Comparison of ENCODE assay signal across 11 cellular contexts in genomic region chr3:33716227-33716626, GRCh38. TPM values are rescaled to one million over a fixed set of nuclear protein-coding genes. Genes with fewer than 3 reads are reported as not detected.
DNase-seq lines count a peak whose midpoint lies in the region; ATAC-seq and TF ChIP-seq lines count a peak whose summit lies in the region.
"Had no signal": no experiment of that assay in that cellular context is flagged by ENCODE, and none has a peak within 500 bp of the region (broad histone marks: within the 10 kb centered on the region; RNA-seq: fewer than 3 reads in every experiment).

No MANE protein-coding gene starts in this region.

- POLR2A ChIA-PET in WTC11 (lab: Charles Lee): interaction anchor here (0.6 kb wide), 1 partner anchor 71 kb away, joined by 3 read pairs; no protein-coding TSS in a partner anchor

- CTCF ChIA-PET in WTC11 (lab: Charles Lee): interaction anchor here (1.8 kb wide), 1 partner anchor 56 kb away, joined by 5 read pairs; no protein-coding TSS in a partner anchor

- TF ChIP-seq CTCF in HFF-Myc (IDR thresholded peaks at IDR 0.05; ENCODE audit: low read depth, low read length, missing control alignments) (no peak), breast epithelium (IDR thresholded peaks at IDR 0.05) (no peak), lower lobe of right lung (IDR thresholded peaks at IDR 0.05) (no peak), WTC11 (IDR thresholded peaks at IDR 0.05) (no peak), GM13976 (IDR thresholded peaks at IDR 0.05; ENCODE audit: borderline replicate concordance, control extremely low read depth, extremely low read depth, insufficient read depth, missing control alignments) (no peak)

- peak overlapping the region; percentile 28 for H2AFZ ChIP-seq in ACC112 (ENCODE audit: low read length, unreplicated experiment)

- H3K27me3 ChIP-seq in ACC112 (ENCODE audit: insufficient read depth, low read length): no peaks in the 10 kb centered on the region
- H3K27me3 ChIP-seq in breast epithelium: no peaks in the 10 kb centered on the region
- H3K27me3 ChIP-seq in lower lobe of right lung (ENCODE audit: low read depth): no peaks in the 10 kb centered on the region

- H3K4me3 Mint-ChIP-seq in T-helper 17 cell (no peak overlapping the region), WTC11 (no peak overlapping the region)
- H3K4me3 Mint-ChIP-seq: activated CD4-positive, alpha-beta T cell treated with anti-CD3 and anti-CD28 coated beads for 36 hours; natural killer cell treated with Interleukin-12 subunit alpha and Interleukin-12 subunit beta and Interleukin-15 and Interleukin-18, amount 100 ng/mL, for 72 hours had no signal

- H3K36me3 ChIP-seq in ACC112 (ENCODE audit: insufficient read depth, low read length): no peaks in the 10 kb centered on the region; the same call in 1 of the 2 replicates
- H3K36me3 ChIP-seq in breast epithelium: no peaks in the 10 kb centered on the region
- no peaks in the 10 kb centered on the region for H3K36me3 ChIP-seq in lower lobe of right lung

- in situ Hi-C loops in GM13976 (cut with MboI; ENCODE audit: low sequenced_read_pairs, unreplicated experiment): no loop called here

- H3K4me1 ChIP-seq in ACC112 (ENCODE audit: control insufficient read depth, insufficient read depth, low read length, unreplicated experiment): peaks cover 17% of the 10 kb centered on the region
- H3K4me1 ChIP-seq in breast epithelium: no peaks in the 10 kb centered on the region
- H3K4me1 ChIP-seq in lower lobe of right lung: peaks cover 21% of the 10 kb centered on the region

- H3K27ac ChIP-seq in ACC112 (ENCODE audit: low read depth, low read length) (no peak overlapping the region), breast epithelium (peak overlapping the region in 1 of 2 donors; percentile 99), lower lobe of right lung (no peak overlapping the region)

- TF ChIP-seq POLR2A in breast epithelium (IDR thresholded peaks at IDR 0.05): no peak

- no peaks in the 10 kb centered on the region for H3K9me3 ChIP-seq in breast epithelium
- H3K9me3 ChIP-seq in lower lobe of right lung: no peaks in the 10 kb centered on the region
- no peaks in the 10 kb centered on the region for H3K9me3 ChIP-seq in T-helper 17 cell (ENCODE audit: control insufficient read depth, low read length, poor library complexity, severe bottlenecking)

- peaks cover 57% of the 10 kb centered on the region for H3K79me2 ChIP-seq in ACC112 (ENCODE audit: control insufficient read depth, insufficient read depth, low read length, unreplicated experiment)

- H3K4me1 Mint-ChIP-seq in T-helper 17 cell (peaks cover 20% of the 10 kb centered on the region), WTC11 (peaks cover 9% of the 10 kb centered on the region)

- H3K27ac Mint-ChIP-seq in T-helper 17 cell (no peak overlapping the region), WTC11 (no peak overlapping the region)

- intact Hi-C loops in breast epithelium (cut with DNase I; ENCODE audit: low total_unique reads): no loop called here
- intact Hi-C loops in lower lobe of right lung (cut with DNase I): no loop called here

- DNase-seq in HFF-Myc (ENCODE audit: extremely low read depth, low read depth) (no peak), breast epithelium (ENCODE audit: low spot score in 2 of 2) (no peak), lower lobe of right lung (no peak), T-helper 17 cell (no peak), nucleus accumbens (lab: John Stamatoyannopoulos, UW) (no peak), WTC11 (ENCODE audit: low spot score) (no peak), GM13976 (ENCODE audit: low spot score) (no peak)
- DNase-seq: NCI-H774 had no signal

- H3K9me3 Mint-ChIP-seq in WTC11: 0 out of 2 replicates have a peak, but pooled peaks cover 5% of the 10 kb centered on the region
- H3K9me3 Mint-ChIP-seq: natural killer cell treated with Interleukin-12 subunit alpha and Interleukin-12 subunit beta and Interleukin-15 and Interleukin-18, amount 100 ng/mL, for 72 hours had no signal

- H3K4me3 ChIP-seq in ACC112 (ENCODE audit: low read depth, low read length): peak overlapping the region; percentile 95
- H3K4me3 ChIP-seq in HFF-Myc (replicated peaks; ENCODE audit: low read depth, low read length): peak overlapping the region; percentile 77
- H3K4me3 ChIP-seq in breast epithelium: peak overlapping the region; percentile 90 to 95 (median 91)
- H3K4me3 ChIP-seq in lower lobe of right lung: peak overlapping the region; percentile 84

- ATAC-seq in lower lobe of right lung (no peak), T-helper 17 cell (no peak), WTC11 (no peak)
- ATAC-seq: natural killer cell treated with Interleukin-12 subunit alpha and Interleukin-12 subunit beta and Interleukin-15 and Interleukin-18, amount 100 ng/mL, for 72 hours had no signal

- no peaks in the 10 kb centered on the region for H3K36me3 Mint-ChIP-seq in T-helper 17 cell (ENCODE audit: low read depth)
- peaks cover 9% of the 10 kb centered on the region for H3K36me3 Mint-ChIP-seq in WTC11
- H3K36me3 Mint-ChIP-seq: natural killer cell treated with Interleukin-12 subunit alpha and Interleukin-12 subunit beta and Interleukin-15 and Interleukin-18, amount 100 ng/mL, for 72 hours had no signal

- H3K27me3 Mint-ChIP-seq in T-helper 17 cell: no peaks in the 10 kb centered on the region
- H3K27me3 Mint-ChIP-seq in WTC11 (ENCODE audit: low read depth): no peaks in the 10 kb centered on the region
- H3K27me3 Mint-ChIP-seq: activated CD4-positive, alpha-beta T cell treated with anti-CD3 and anti-CD28 coated beads for 36 hours; natural killer cell treated with Interleukin-12 subunit alpha and Interleukin-12 subunit beta and Interleukin-15 and Interleukin-18, amount 100 ng/mL, for 72 hours had no signal

TF ChIP-seq in WTC11, 78 proteins besides CTCF, POLR2A, EP300 and RAD21:
- TF ChIP-seq ERG (CRISPR knock-in tag; IDR thresholded peaks at IDR 0.05) (no peak), ZNF416 (CRISPR knock-in tag; IDR thresholded peaks at IDR 0.05) (no peak), JAZF1 (CRISPR knock-in tag; IDR thresholded peaks at IDR 0.05) (no peak), ZNF512 (CRISPR knock-in tag; IDR thresholded peaks at IDR 0.05; ENCODE audit: borderline replicate concordance) (no peak), NR3C1 (CRISPR knock-in tag; conservative IDR thresholded peaks at IDR 0.05; ENCODE audit: low read depth) (no peak), USF1 (CRISPR knock-in tag; IDR thresholded peaks at IDR 0.05) (no peak), ATF6 (CRISPR knock-in tag; IDR thresholded peaks at IDR 0.05) (no peak)

RNA-seq across cellular contexts. Expression of gene CLASP2, which starts 1.8 kb away (rescaled TPM):
- total RNA-seq in breast epithelium: 100 to 1,000 TPM in 1 of 3 donors, 10 to 100 TPM in 2; 57.1 to 108 (median 86.9) TPM
- total RNA-seq in lower lobe of right lung: 64.3 TPM
- total RNA-seq in T-helper 17 cell: 10 to 100 TPM; 69.0 to 74.2 TPM
- total RNA-seq in WTC11 (2021): 56.7 to 65.8 TPM (median 57.4 TPM) in 3 replicates
